8 cellular contexts compared by ENCODE assay signal in the genomic region with DNA sequence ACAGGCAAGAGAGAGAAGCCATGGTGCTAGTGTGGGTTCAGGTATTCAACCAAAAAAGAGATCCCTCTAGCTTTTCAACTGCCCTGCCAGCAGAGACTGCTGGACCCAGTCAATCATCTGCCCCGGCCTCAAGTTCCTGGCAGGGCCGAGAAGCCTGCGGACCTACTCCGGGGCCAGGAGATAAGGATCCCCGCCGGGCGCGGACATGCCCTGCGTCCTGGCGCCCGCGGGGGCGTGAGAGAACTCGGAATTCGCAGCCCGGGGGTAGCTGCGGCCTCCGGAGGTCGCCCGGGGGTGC. TPM values are rescaled to one million over a fixed set of nuclear protein-coding genes. Genes with fewer than 3 reads are reported as not detected.
A peak's percentile ranks its signal among the peaks of the same experiment; 100 is the strongest.
DNase-seq lines count a peak whose midpoint lies in the region; ATAC-seq and TF ChIP-seq lines count a peak whose summit lies in the region.

No MANE protein-coding gene starts in this region.

- ATAC-seq in activated CD8-positive, alpha-beta T cell treated with anti-CD3 and anti-CD28 coated beads for 36 hours: no peak
- peak in 3 of 4 donors; percentile 16 to 28 (median 18) for ATAC-seq in heart left ventricle
- peak; percentile 16 to 49 (median 36) for ATAC-seq in psoas muscle
- no peak for ATAC-seq in GM21737 (IDR thresholded peaks at IDR 0.05; ENCODE audit: unreplicated experiment)

- peaks cover 66% of the 10 kb centered on the region for H3K27me3 Mint-ChIP-seq in activated CD8-positive, alpha-beta T cell treated with anti-CD3 and anti-CD28 coated beads for 36 hours

- H3K4me1 Mint-ChIP-seq in activated CD8-positive, alpha-beta T cell treated with anti-CD3 and anti-CD28 coated beads for 36 hours (ENCODE audit: low read depth): peaks cover 11% of the 10 kb centered on the region

- H3K36me3 ChIP-seq in HEK293 (ENCODE audit: control insufficient read depth in 2 of 2, insufficient read depth in 1 of 2, low read length in 2 of 2) (no peaks in the 10 kb centered on the region), heart left ventricle (no peaks in the 10 kb centered on the region), psoas muscle (ENCODE audit: insufficient read depth in 1 of 2, low read depth in 1 of 2) (no peaks in the 10 kb centered on the region)

- H3K4me1 ChIP-seq in HEK293 (ENCODE audit: control insufficient read depth, insufficient read depth, low read length) (no peaks in the 10 kb centered on the region), heart left ventricle (peaks cover 0 to 27% (median 15%) of the 10 kb centered on the region in 12 donors), psoas muscle (peaks cover 6% of the 10 kb centered on the region)

- no peak for DNase-seq in activated CD8-positive, alpha-beta T cell treated with anti-CD3 and anti-CD28 coated beads for 36 hours
- peak; percentile 57 to 79 (median 63) for DNase-seq in heart left ventricle
- peak; percentile 38 to 64 for DNase-seq in psoas muscle
- DNase-seq in activated effector memory CD4-positive, alpha-beta T cell treated with anti-CD3 and anti-CD28 coated beads, Interleukin-2, amount 50 U/mL, for 16 hours: no peak
- no peak for DNase-seq in SHP77 (lab: John Stamatoyannopoulos, UW)
- DNase-seq in H4 (ENCODE audit: low spot score): no peak

- TF ChIP-seq CTCF in HEK293 (tag by site-specific recombination; IDR thresholded peaks at IDR 0.05) (no peak; the same call in 1 of the 2 replicates), heart left ventricle (IDR thresholded peaks at IDR 0.05) (peak in 4 of 12 donors; percentile 7 to 17 (median 12)), psoas muscle (IDR thresholded peaks at IDR 0.05) (no peak)
- no peak for TF ChIP-seq CTCF in activated CD8-positive, alpha-beta T cell treated with anti-CD3 and anti-CD28 coated beads for 36 hours (IDR thresholded peaks at IDR 0.05)

- H3K4me3 ChIP-seq in HEK293 (ENCODE audit: low read depth, low read length): peak overlapping the region; percentile 60
- peak overlapping the region; percentile 50 to 97 (median 85) for H3K4me3 ChIP-seq in heart left ventricle
- H3K4me3 ChIP-seq in psoas muscle: peak overlapping the region; percentile 75

- H3K9me3 ChIP-seq in HEK293 (ENCODE audit: control insufficient read depth, insufficient read depth, low read depth, low read length) (no peaks in the 10 kb centered on the region), heart left ventricle (no peaks in the 10 kb centered on the region), psoas muscle (no peaks in the 10 kb centered on the region)

- CTCF ChIA-PET in HEK293 (lab: Yijun Ruan, JAX): no interaction called here
- CTCF ChIA-PET in activated CD8-positive, alpha-beta T cell treated with anti-CD3 and anti-CD28 coated beads for 36 hours (lab: Charles Lee): no interaction called here

- peak overlapping the region; percentile 19 for H3K4me3 Mint-ChIP-seq in activated CD8-positive, alpha-beta T cell treated with anti-CD3 and anti-CD28 coated beads for 36 hours

- POLR2A ChIA-PET in HEK293 (lab: Yijun Ruan, JAX): no interaction called here
- POLR2A ChIA-PET in activated CD8-positive, alpha-beta T cell treated with anti-CD3 and anti-CD28 coated beads for 36 hours (lab: Charles Lee): no interaction called here

- TF ChIP-seq POLR2A in heart left ventricle (IDR thresholded peaks at IDR 0.05): no peak

- WGBS in heart left ventricle, 4 donors: 0 to 3% (median 1%) methylated on average over 13 to 20 of the region's 20 CpGs
- WGBS in psoas muscle, 3 donors: 0 to 2% (median 1%) methylated on average over 20 of the region's 20 CpGs

- H3K36me3 Mint-ChIP-seq in activated CD8-positive, alpha-beta T cell treated with anti-CD3 and anti-CD28 coated beads for 36 hours (ENCODE audit: low read depth): no peaks in the 10 kb centered on the region

- no peaks in the 10 kb centered on the region for H3K9me3 Mint-ChIP-seq in activated CD8-positive, alpha-beta T cell treated with anti-CD3 and anti-CD28 coated beads for 36 hours

- H3K27me3 ChIP-seq in heart left ventricle (peaks cover 0 to 32% (median 0%) of the 10 kb centered on the region in 9 donors), psoas muscle (ENCODE audit: insufficient read depth in 3 of 3, low read length in 2 of 3) (no peaks in the 10 kb centered on the region)

- peak overlapping the region; percentile 82; the same call in 1 of the 2 replicates for H3K27ac ChIP-seq in HEK293 (ENCODE audit: extremely low read depth, low read depth, low read length)
- peak overlapping the region; percentile 85 to 98 (median 94) for H3K27ac ChIP-seq in heart left ventricle
- H3K27ac ChIP-seq in psoas muscle: peak overlapping the region; percentile 95

- H3K27ac Mint-ChIP-seq in activated CD8-positive, alpha-beta T cell treated with anti-CD3 and anti-CD28 coated beads for 36 hours: no peak overlapping the region

- intact Hi-C loops in activated CD8-positive, alpha-beta T cell treated with anti-CD3 and anti-CD28 coated beads for 36 hours (cut with micrococcal nuclease): no loop called here
- intact Hi-C loops in heart left ventricle (cut with DNase I): loop anchor here in 9 of 10 donors (1.0 to 10.0 kb wide), 19 partner anchors 52 to 255 kb away; no protein-coding TSS in a partner anchor
- intact Hi-C loops in psoas muscle (cut with DNase I): loop anchor here in 1 of 2 donors (5.0 kb wide), 4 partner anchors 72 to 252 kb away; no protein-coding TSS in a partner anchor

TF ChIP-seq in HEK293, 187 proteins besides CTCF, POLR2A, EP300 and RAD21:
- TF ChIP-seq ZEB2 (tag by site-specific recombination; IDR thresholded peaks at IDR 0.05): no peak
- TF ChIP-seq ZSCAN30 (tag by site-specific recombination; IDR thresholded peaks at IDR 0.05): no peak
- TF ChIP-seq ZBTB20 (tag by site-specific recombination; IDR thresholded peaks at IDR 0.05): peak; percentile 33; the same call in 1 of the 2 replicates
- peak; percentile 63 for TF ChIP-seq ZNF335 (tag by site-specific recombination; conservative IDR thresholded peaks at IDR 0.05)
- no peak for TF ChIP-seq ZNF623 (tag by site-specific recombination; IDR thresholded peaks at IDR 0.05)
- 0 out of 2 replicates have a peak, but pooled peaks have one; percentile 21 for TF ChIP-seq ZFHX2 (tag by site-specific recombination; conservative IDR thresholded peaks at IDR 0.05)
- TF ChIP-seq, protein P1, sequence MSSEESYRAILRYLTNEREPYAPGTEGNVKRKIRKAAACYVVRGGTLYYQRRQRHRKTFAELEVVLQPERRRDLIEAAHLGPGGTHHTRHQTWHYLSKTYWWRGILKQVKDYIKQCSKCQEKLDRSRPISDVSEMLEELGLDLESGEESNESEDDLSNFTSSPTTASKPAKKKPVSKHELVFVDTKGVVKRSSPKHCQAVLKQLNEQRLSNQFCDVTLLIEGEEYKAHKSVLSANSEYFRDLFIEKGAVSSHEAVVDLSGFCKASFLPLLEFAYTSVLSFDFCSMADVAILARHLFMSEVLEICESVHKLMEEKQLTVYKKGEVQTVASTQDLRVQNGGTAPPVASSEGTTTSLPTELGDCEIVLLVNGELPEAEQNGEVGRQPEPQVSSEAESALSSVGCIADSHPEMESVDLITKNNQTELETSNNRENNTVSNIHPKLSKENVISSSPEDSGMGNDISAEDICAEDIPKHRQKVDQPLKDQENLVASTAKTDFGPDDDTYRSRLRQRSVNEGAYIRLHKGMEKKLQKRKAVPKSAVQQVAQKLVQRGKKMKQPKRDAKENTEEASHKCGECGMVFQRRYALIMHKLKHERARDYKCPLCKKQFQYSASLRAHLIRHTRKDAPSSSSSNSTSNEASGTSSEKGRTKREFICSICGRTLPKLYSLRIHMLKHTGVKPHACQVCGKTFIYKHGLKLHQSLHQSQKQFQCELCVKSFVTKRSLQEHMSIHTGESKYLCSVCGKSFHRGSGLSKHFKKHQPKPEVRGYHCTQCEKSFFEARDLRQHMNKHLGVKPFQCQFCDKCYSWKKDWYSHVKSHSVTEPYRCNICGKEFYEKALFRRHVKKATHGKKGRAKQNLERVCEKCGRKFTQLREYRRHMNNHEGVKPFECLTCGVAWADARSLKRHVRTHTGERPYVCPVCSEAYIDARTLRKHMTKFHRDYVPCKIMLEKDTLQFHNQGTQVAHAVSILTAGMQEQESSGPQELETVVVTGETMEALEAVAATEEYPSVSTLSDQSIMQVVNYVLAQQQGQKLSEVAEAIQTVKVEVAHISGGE (tag by site-specific recombination; conservative IDR thresholded peaks at IDR 0.05; ENCODE audit: low read depth): 0 out of 2 replicates have a peak, but pooled peaks have one; percentile 9

RNA-seq across cellular contexts. Expression of a gene that starts 0.8 kb away (rescaled TPM):
- under 1 TPM; 0.47 to 0.51 TPM for total RNA-seq in activated CD8-positive, alpha-beta T cell treated with anti-CD3 and anti-CD28 coated beads for 36 hours
- total RNA-seq in heart left ventricle (10 to 100 TPM; 27.1 to 52.1 (median 35.9) TPM), psoas muscle (1 to 10 TPM; 4.5 to 6.7 (median 6.2) TPM)
- polyA plus RNA-seq in heart left ventricle (10 to 100 TPM; 18.5 to 19.5 TPM), psoas muscle (1 to 10 TPM; 4.6 to 8.1 (median 7.7) TPM)
- total RNA-seq in H4 (2014; rRNA removed; shearing (Covaris generic)): 0.93 and 1.4 TPM in 2 replicates

Comparison
In these comparisons a context has a peak if more than half of its experiments do, and no peak if none do; other contexts are left out.
1. ATAC-seq: peak in heart left ventricle (3 of 4) and psoas muscle (4 of 4); none in activated CD8-positive, alpha-beta T cell treated with anti-CD3 and anti-CD28 coated beads for 36 hours (single experiment) and GM21737 (single experiment).
2. DNase-seq: peak in heart left ventricle (5 of 5) and psoas muscle (2 of 2); none in activated CD8-positive, alpha-beta T cell treated with anti-CD3 and anti-CD28 coated beads for 36 hours (single experiment), activated effector memory CD4-positive, alpha-beta T cell treated with anti-CD3 and anti-CD28 coated beads, Interleukin-2, amount 50 U/mL, for 16 hours (single experiment), SHP77 (0 of 2) and H4 (single experiment).
3. Peak in every context shown above with its lines, with median percentiles within 50 percentile points of each other: H3K27ac ChIP-seq and H3K4me3 ChIP-seq.